Comparison of ENCODE assay signal across 19 cellular contexts in the genomic region with DNA sequence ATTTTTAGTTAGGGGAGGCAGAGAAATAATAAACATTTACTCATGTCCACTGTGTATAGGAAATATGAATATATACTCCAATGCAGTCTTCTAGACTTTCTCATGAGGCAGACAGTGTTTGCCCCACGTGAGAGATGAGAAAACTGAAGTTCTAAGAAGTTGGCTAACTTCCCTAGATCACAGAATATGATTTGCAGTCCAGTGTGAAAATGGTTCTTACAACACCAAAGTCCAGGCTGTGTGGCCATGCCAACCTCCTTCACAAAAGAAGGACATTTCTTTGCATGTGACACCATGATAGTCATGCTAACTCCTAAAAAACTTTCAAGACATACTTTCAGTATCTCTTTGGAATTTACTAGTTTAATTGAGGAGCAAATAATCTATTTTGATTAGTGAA.
DNase-seq lines count a peak whose midpoint lies in the region; ATAC-seq and TF ChIP-seq lines count a peak whose summit lies in the region.
"Had no signal": no experiment of that assay in that cellular context is flagged by ENCODE, and none has a peak within 500 bp of the region (broad histone marks: within the 10 kb centered on the region; RNA-seq: fewer than 3 reads in every experiment).

No MANE protein-coding gene starts in this region.

- no peak overlapping the region; the same call in 1 of the 2 replicates for H3K4me2 ChIP-seq in DND-41 (ENCODE audit: insufficient read depth, low read length)

- peaks cover 0 to 4% of the 10 kb centered on the region in 2 donors for H3K9me3 Mint-ChIP-seq in activated naive CD4-positive, alpha-beta T cell treated with anti-CD3 and anti-CD28 coated beads, Interleukin-2, amount 50 U/mL, for 72 hours
- H3K9me3 Mint-ChIP-seq: stimulated activated naive CD8-positive, alpha-beta T cell treated with anti-CD3 and anti-CD28 coated beads, Interleukin-15, amount 100 ng/mL, for 72 hours had no signal

- H3K9me3 ChIP-seq in DND-41 (ENCODE audit: insufficient read depth, low read length, severe bottlenecking): no peaks in the 10 kb centered on the region
- H3K9me3 ChIP-seq in prostate gland: no peaks in the 10 kb centered on the region
- H3K9me3 ChIP-seq: Caco-2 had no signal

- WGBS in prostate gland: 12% methylated on average over 1 of the region's 1 CpG

- H3K27me3 ChIP-seq in DND-41 (ENCODE audit: insufficient read depth, low read length, poor library complexity): no peaks in the 10 kb centered on the region
- no peaks in the 10 kb centered on the region for H3K27me3 ChIP-seq in prostate gland (replicated peaks; ENCODE audit: insufficient read depth)

- H3K36me3 Mint-ChIP-seq in activated naive CD4-positive, alpha-beta T cell treated with anti-CD3 and anti-CD28 coated beads, Interleukin-2, amount 50 U/mL, for 72 hours: peaks cover 0 to 9% of the 10 kb centered on the region in 2 donors
- H3K36me3 Mint-ChIP-seq: naive B cell had no signal

- no peak for TF ChIP-seq CTCF in DND-41 (IDR thresholded peaks at IDR 0.05; ENCODE audit: borderline replicate concordance, extremely low read depth, low read length, poor library complexity, severe bottlenecking)
- no peak for TF ChIP-seq CTCF in fibroblast of villous mesenchyme (IDR thresholded peaks at IDR 0.05; ENCODE audit: insufficient read depth, low read depth, low read length)
- TF ChIP-seq CTCF in prostate gland (IDR thresholded peaks at IDR 0.05): no peak

- H3K36me3 ChIP-seq in DND-41 (ENCODE audit: insufficient read depth, low read length) (no peaks in the 10 kb centered on the region), prostate gland (no peaks in the 10 kb centered on the region)

- TF ChIP-seq POLR2A in prostate gland (IDR thresholded peaks at IDR 0.05): no peak

- H3K4me1 ChIP-seq in DND-41 (ENCODE audit: insufficient read depth, low read length): peaks cover 41% of the 10 kb centered on the region
- H3K4me1 ChIP-seq in prostate gland (replicated peaks): peaks cover 7% of the 10 kb centered on the region
- H3K4me1 ChIP-seq: Caco-2 had no signal

- no peaks in the 10 kb centered on the region for H4K20me1 ChIP-seq in DND-41 (ENCODE audit: insufficient read depth, low read length)

- H2AFZ ChIP-seq in DND-41 (ENCODE audit: low read depth, low read length): no peak overlapping the region

- no peak for DNase-seq in DND-41
- peak; percentile 33 to 50 for DNase-seq in NOMO-1 (lab: John Stamatoyannopoulos, UW; ENCODE audit: unreplicated experiment in 2 of 2)
- DNase-seq in fibroblast of villous mesenchyme (ENCODE audit: low read depth): peak; percentile 88
- DNase-seq in renal cortical epithelial cell (ENCODE audit: low read depth): peak; percentile 50
- no peak for DNase-seq in activated naive CD4-positive, alpha-beta T cell treated with anti-CD3 and anti-CD28 coated beads, Interleukin-2, amount 50 U/mL, for 72 hours (ENCODE audit: low spot score in 2 of 2)
- no peak for DNase-seq in NCI-H1930 (lab: John Stamatoyannopoulos, UW)
- DNase-seq in prostate gland (ENCODE audit: low spot score): no peak
- DNase-seq: activated CD8-positive, alpha-beta memory T cell treated with anti-CD3 and anti-CD28 coated beads, Interleukin-2, amount 50 U/mL, for 48 hours; activated naive CD4-positive, alpha-beta T cell treated with Interleukin-2 at 50 U/mL for 16 hours; Caco-2; naive B cell; NCI-H187 treated with DMSO at 0.1 percent for 48 hours; NCI-H446 treated with DMSO at 0.1 percent for 48 hours; SHP77 treated with DMSO at 0.1 percent for 48 hours; stimulated activated naive CD8-positive, alpha-beta T cell treated with anti-CD3 and anti-CD28 coated beads, Interleukin-15, amount 100 ng/mL, for 72 hours; T-helper 9 cell had no signal

- no peak overlapping the region for H3K27ac Mint-ChIP-seq in activated naive CD4-positive, alpha-beta T cell treated with anti-CD3 and anti-CD28 coated beads, Interleukin-2, amount 50 U/mL, for 72 hours
- H3K27ac Mint-ChIP-seq: naive B cell; progenitor cell of endocrine pancreas; stimulated activated naive CD8-positive, alpha-beta T cell treated with anti-CD3 and anti-CD28 coated beads, Interleukin-15, amount 100 ng/mL, for 72 hours had no signal

- H3K27ac ChIP-seq in DND-41 (ENCODE audit: low read length) (peak overlapping the region; percentile 32; the same call in 1 of the 2 replicates), prostate gland (no peak overlapping the region)

- ATAC-seq in DND-41 (ENCODE audit: insufficient read depth, low read depth) (no peak), HG02763 (IDR thresholded peaks at IDR 0.05; ENCODE audit: unreplicated experiment) (no peak)
- ATAC-seq in activated naive CD4-positive, alpha-beta T cell treated with anti-CD3 and anti-CD28 coated beads, Interleukin-2, amount 50 U/mL, for 72 hours: no peak
- ATAC-seq: esophagus mucosa; stimulated activated naive CD8-positive, alpha-beta T cell treated with anti-CD3 and anti-CD28 coated beads, Interleukin-15, amount 100 ng/mL, for 72 hours had no signal

- no peak overlapping the region for H3K9ac ChIP-seq in DND-41 (ENCODE audit: low read depth, low read length)

- intact Hi-C loops in prostate gland (cut with DNase I): loop anchor here (10.0 kb wide), 1 partner anchor 139 kb away; the partner anchor contains the start of gene IRS1

- no peaks in the 10 kb centered on the region for H3K79me2 ChIP-seq in DND-41 (ENCODE audit: insufficient read depth, low read length)

- H3K4me3 ChIP-seq in DND-41 (ENCODE audit: low read depth in 1 of 2, low read length in 2 of 2) (no peak overlapping the region), fibroblast of villous mesenchyme (ENCODE audit: low read depth, low read length) (no peak overlapping the region), prostate gland (no peak overlapping the region)

Comparison
In these comparisons a context has a peak if more than half of its experiments do, and no peak if none do; other contexts are left out.
1. DNase-seq: peak in NOMO-1 (2 of 2), fibroblast of villous mesenchyme (single experiment) and renal cortical epithelial cell (single experiment); none in DND-41 (single experiment), activated naive CD4-positive, alpha-beta T cell treated with anti-CD3 and anti-CD28 coated beads, Interleukin-2, amount 50 U/mL, for 72 hours (0 of 2), NCI-H1930 (0 of 2) and prostate gland (single experiment).